In genomic region chr4:90670183-90670582, GRCh38 we compare ENCODE assay signal across 28 cellular contexts.
"Had no signal": no experiment of that assay in that cellular context is flagged by ENCODE, and none has a peak within 500 bp of the region (broad histone marks: within the 10 kb centered on the region; RNA-seq: fewer than 3 reads in every experiment).

No MANE protein-coding gene starts in this region.

- H3K4me3 ChIP-seq: ascending aorta, breast epithelium, cardiac muscle cell, colonic mucosa had no signal

- FAIRE-seq: frontal cortex had no signal

- DNase-seq: activated CD4-positive, alpha-beta memory T cell treated with anti-CD3 and anti-CD28 coated beads, Interleukin-2, amount 10 ng/mL, durations not matched to agents 7 days and 5 days; activated CD4-positive, alpha-beta T cell treated with anti-CD3 and anti-CD28 coated beads for 36 hours; activated CD4-positive, alpha-beta T cell treated with anti-CD3 and anti-CD28 coated beads, Interleukin-2, amount 10 ng/mL, durations not matched to agents 7 days and 5 days; activated CD4-positive, alpha-beta T cell treated with anti-CD3 and anti-CD28 coated beads, Interleukin-2, amount 50 U/mL, for 4 hours; activated CD4-positive, CD25-positive, alpha-beta regulatory T cell; activated CD4-positive, CD25-positive, alpha-beta regulatory T cell treated with anti-CD3 and anti-CD28 coated beads, Interleukin-2, amount 50 U/mL, for 72 hours; activated CD8-positive, alpha-beta memory T cell treated with anti-CD3 and anti-CD28 coated beads, Interleukin-2, amount 50 U/mL, for 48 hours; activated gamma-delta T cell; activated naive CD4-positive, alpha-beta T cell; activated naive CD4-positive, alpha-beta T cell treated with anti-CD3 and anti-CD28 coated beads, Interleukin-2, amount 10 ng/mL, durations not matched to agents 7 days and 5 days; activated naive CD8-positive, alpha-beta T cell treated with anti-CD3 and anti-CD28 coated beads, Interleukin-2, amount 10 ng/mL, durations not matched to agents 7 days and 5 days; activated T-cell treated with anti-CD3 and anti-CD28 coated beads for 4 hours; activated T-cell treated with anti-CD3 and anti-CD28 coated beads, Interleukin-2, amount 50 U/mL, for 24 hours; activated T-cell treated with anti-CD3 and anti-CD28 coated beads, Interleukin-2, amount 50 U/mL, for 72 hours; central memory CD4-positive, alpha-beta T cell; cerebellar nuclear complex; colonic mucosa; effector memory CD4-positive, alpha-beta T cell; endodermal cell; foreskin fibroblast; head of caudate nucleus; T-helper 2 cell had no signal

- ATAC-seq: activated CD4-positive, alpha-beta T cell treated with anti-CD3 and anti-CD28 coated beads for 36 hours; activated naive CD4-positive, alpha-beta T cell treated with anti-CD3 and anti-CD28 coated beads, Interleukin-2, amount 50 U/mL, for 72 hours; activated T-cell treated with anti-CD3 and anti-CD28 coated beads, Interleukin-2, amount 50 U/mL, for 72 hours; esophagus mucosa had no signal

- H3K4me1 ChIP-seq: ascending aorta, breast epithelium, colonic mucosa had no signal

- H3K27ac ChIP-seq: ascending aorta, breast epithelium, cardiac muscle cell, colonic mucosa had no signal

- H3K27me3 ChIP-seq: ascending aorta, breast epithelium, cardiac muscle cell, colonic mucosa had no signal

- H3K9me3 ChIP-seq: ascending aorta, colonic mucosa had no signal

- H3K36me3 ChIP-seq: ascending aorta, breast epithelium, cardiac muscle cell, colonic mucosa had no signal
